Comparison of ENCODE assay signal across 34 cellular contexts in the genomic region with DNA sequence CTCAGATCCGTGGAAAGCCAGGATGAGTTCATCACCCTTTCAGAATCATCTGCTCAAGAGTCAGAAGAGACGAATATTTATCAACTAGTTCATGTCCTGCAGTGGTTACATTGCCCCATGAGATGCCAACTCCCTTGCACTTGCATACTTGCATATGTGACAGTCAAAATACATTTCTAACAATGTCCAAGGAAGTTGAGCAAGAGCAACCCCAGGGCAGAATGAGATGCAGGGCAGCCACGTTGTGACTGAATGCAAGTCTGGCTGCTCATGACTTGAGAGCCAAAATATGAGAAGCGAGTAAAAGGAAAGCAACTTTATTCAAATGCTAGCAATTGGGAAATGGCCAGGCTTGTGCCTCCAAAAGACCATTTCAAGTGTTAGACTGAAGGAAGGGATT. TPM values are rescaled to one million over a fixed set of nuclear protein-coding genes. Genes with fewer than 3 reads are reported as not detected.
"Had no signal": no experiment of that assay in that cellular context is flagged by ENCODE, and none has a peak within 500 bp of the region (broad histone marks: within the 10 kb centered on the region; RNA-seq: fewer than 3 reads in every experiment).

No MANE protein-coding gene starts in this region.

- H3K4me1 ChIP-seq: heart right ventricle, left lung, psoas muscle, sigmoid colon, spleen, testis, tibial artery, upper lobe of left lung had no signal

- H3K36me3 ChIP-seq: heart right ventricle, left lung, ovary, sigmoid colon, spleen, tibial artery, upper lobe of left lung had no signal

- H3K36me3 Mint-ChIP-seq: naive thymus-derived CD4-positive, alpha-beta T cell; stimulated activated memory B cell treated with anti-CD40 and anti-IgM and Interleukin-4, amounts not matched to agents 10 μg/mL and 1 μg/mL and 100 μg/mL, for 72 hours had no signal

- DNase-seq: dermis blood vessel endothelial cell; effector memory CD4-positive, alpha-beta T cell; erythroblast; foreskin melanocyte; glutamatergic neuron; heart right ventricle; hippocampal formation; left cardiac atrium; left lung; mesenchymal stem cell; midbrain; naive thymus-derived CD4-positive, alpha-beta T cell; nucleus accumbens; ovary; posterior cingulate gyrus; psoas muscle; right cardiac atrium; sigmoid colon; spleen; stimulated activated CD4-positive, alpha-beta T cell treated with anti-CD3 and anti-CD28 coated beads, Interleukin-4, amount 100 ng/mL, for 4 hours; stimulated activated naive CD8-positive, alpha-beta T cell treated with anti-CD3 and anti-CD28 coated beads, Interleukin-15, Interleukin-2, amounts not matched to agents 100 U/mL and 50 U/mL, for 24 hours; substantia nigra; testis; tibial artery; upper lobe of left lung had no signal

- H3K4me1 Mint-ChIP-seq: naive thymus-derived CD4-positive, alpha-beta T cell; nephron; stimulated activated memory B cell treated with anti-CD40 and anti-IgM and Interleukin-4, amounts not matched to agents 10 μg/mL and 1 μg/mL and 100 μg/mL, for 72 hours had no signal

- H3K9me3 ChIP-seq: ovary, psoas muscle, sigmoid colon, testis, tibial artery, upper lobe of left lung had no signal

- H3K27ac Mint-ChIP-seq: naive thymus-derived CD4-positive, alpha-beta T cell; nephron; stimulated activated memory B cell treated with anti-CD40 and anti-IgM and Interleukin-4, amounts not matched to agents 10 μg/mL and 1 μg/mL and 100 μg/mL, for 72 hours had no signal

- H3K27me3 Mint-ChIP-seq: stimulated activated memory B cell treated with anti-CD40 and anti-IgM and Interleukin-4, amounts not matched to agents 10 μg/mL and 1 μg/mL and 100 μg/mL, for 72 hours had no signal

- H3K4me3 ChIP-seq: coronary artery, heart right ventricle, left lung, ovary, psoas muscle, sigmoid colon, skin epidermis, spleen, testis, tibial artery, upper lobe of left lung had no signal

- H3K27ac ChIP-seq: coronary artery, heart right ventricle, left lung, ovary, psoas muscle, sigmoid colon, skin epidermis, spleen, testis, tibial artery, upper lobe of left lung had no signal

- H3K27me3 ChIP-seq: left lung, ovary, sigmoid colon, testis, upper lobe of left lung had no signal

- H3K4me3 Mint-ChIP-seq: naive thymus-derived CD4-positive, alpha-beta T cell; nephron; stimulated activated memory B cell treated with anti-CD40 and anti-IgM and Interleukin-4, amounts not matched to agents 10 μg/mL and 1 μg/mL and 100 μg/mL, for 72 hours had no signal

RNA-seq across cellular contexts. Expression of gene SLC5A8, which starts 46.2 kb away (rescaled TPM):
- total RNA-seq: dermis blood vessel endothelial cell; endothelial cell of umbilical vein; fibroblast of lung; heart right ventricle; kidney epithelial cell; left cardiac atrium; lung microvascular endothelial cell; naive thymus-derived CD4-positive, alpha-beta T cell; psoas muscle; renal cortical epithelial cell; right cardiac atrium; sigmoid colon; spleen had no signal
- polyA plus RNA-seq: endothelial cell of umbilical vein; fibroblast of lung; heart right ventricle; naive thymus-derived CD4-positive, alpha-beta T cell; psoas muscle; right cardiac atrium had no signal
